ENCODE assay signal across 14 cellular contexts in the genomic region with DNA sequence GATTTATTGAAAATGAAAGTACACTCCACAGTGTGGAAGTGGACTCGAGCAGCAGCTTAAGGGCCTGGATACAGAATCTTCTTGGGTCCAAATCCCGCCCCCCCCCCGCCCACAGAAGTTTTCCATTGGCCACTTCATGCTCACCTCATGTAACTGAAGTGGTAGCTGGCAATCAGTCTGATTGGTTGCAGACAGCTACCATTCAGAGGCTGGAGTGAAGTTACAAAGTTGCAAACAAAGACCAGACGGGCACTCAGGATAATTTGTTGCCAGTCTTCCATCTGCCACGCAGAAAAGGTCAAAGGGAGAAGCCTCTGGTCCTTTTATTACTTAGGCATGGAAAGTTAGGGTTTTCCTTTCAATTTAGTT. TPM values are rescaled to one million over a fixed set of nuclear protein-coding genes. Genes with fewer than 3 reads are reported as not detected.
DNase-seq lines count a peak whose midpoint lies in the region; ATAC-seq and TF ChIP-seq lines count a peak whose summit lies in the region.
"Had no signal": no experiment of that assay in that cellular context is flagged by ENCODE, and none has a peak within 500 bp of the region (broad histone marks: within the 10 kb centered on the region; RNA-seq: fewer than 3 reads in every experiment).

No MANE protein-coding gene starts in this region.

- intact Hi-C loops in right cardiac atrium (cut with DNase I) (no loop called here), upper lobe of right lung (cut with DNase I) (no loop called here), posterior cingulate gyrus (cut with DNase I) (no loop called here)

- WGBS in right cardiac atrium, result 52% methylated on average over 5 of the region's 5 CpGs

- ATAC-seq in right cardiac atrium (peak; percentile 44 to 81), upper lobe of right lung (peak; percentile 79), GM18519 (IDR thresholded peaks at IDR 0.05; ENCODE audit: low FRiP score, unreplicated experiment) (no peak)

- H3K9ac ChIP-seq in SK-N-MC (ENCODE audit: insufficient read length), result no peak overlapping the region

- no peaks in the 10 kb centered on the region for H3K4me1 ChIP-seq in right cardiac atrium (ENCODE audit: control insufficient read depth, insufficient read depth, low read length)
- peaks cover 5% of the 10 kb centered on the region for H3K4me1 ChIP-seq in upper lobe of right lung
- H3K4me1 ChIP-seq: esophagus muscularis mucosa had no signal

- H3K36me3 ChIP-seq in SK-N-MC (ENCODE audit: insufficient read depth, low read length) (no peaks in the 10 kb centered on the region), upper lobe of right lung (no peaks in the 10 kb centered on the region)
- H3K36me3 ChIP-seq: esophagus muscularis mucosa, ovary, tibial nerve had no signal

- peak; percentile 9 for DNase-seq in NCI-H2171 treated with DMSO at 0.1 percent for 48 hours (lab: John Stamatoyannopoulos, UW)
- DNase-seq in NCI-H2171 (lab: John Stamatoyannopoulos, UW), result no peak
- no peak for DNase-seq in SK-N-MC (ENCODE audit: low read depth, low spot score)
- DNase-seq in right cardiac atrium, result no peak
- no peak for DNase-seq in upper lobe of right lung
- DNase-seq in GDM1 (lab: John Stamatoyannopoulos, UW), result no peak
- DNase-seq in posterior cingulate gyrus, result no peak
- DNase-seq: 8988T, kidney, ovary had no signal

- no peak for TF ChIP-seq CTCF in upper lobe of right lung (IDR thresholded peaks at IDR 0.05)

- H3K27me3 ChIP-seq in right cardiac atrium (ENCODE audit: control insufficient read depth, insufficient read depth), result no peaks in the 10 kb centered on the region
- H3K27me3 ChIP-seq in upper lobe of right lung, result no peaks in the 10 kb centered on the region
- H3K27me3 ChIP-seq: esophagus muscularis mucosa, ovary, tibial nerve had no signal

- H3K9me3 ChIP-seq in SK-N-MC (ENCODE audit: low read depth, low read length), result 0 out of 2 replicates have a peak, but pooled peaks cover 3% of the 10 kb centered on the region
- no peaks in the 10 kb centered on the region for H3K9me3 ChIP-seq in right cardiac atrium (ENCODE audit: control insufficient read depth, low read length)
- H3K9me3 ChIP-seq in upper lobe of right lung, result no peaks in the 10 kb centered on the region
- H3K9me3 ChIP-seq: esophagus muscularis mucosa, ovary, tibial nerve had no signal

- H3K4me3 ChIP-seq in SK-N-MC (peak overlapping the region; percentile 33; the same call in 1 of the 2 replicates), right cardiac atrium (ENCODE audit: low read length) (no peak overlapping the region), upper lobe of right lung (peak overlapping the region; percentile 40)
- H3K4me3 ChIP-seq: ovary, tibial nerve had no signal

- H3K27ac ChIP-seq in SK-N-MC, result no peak overlapping the region; the same call in 1 of the 2 replicates
- H3K27ac ChIP-seq in right cardiac atrium (ENCODE audit: low read length), result no peak overlapping the region
- peak overlapping the region; percentile 63 for H3K27ac ChIP-seq in upper lobe of right lung
- H3K27ac ChIP-seq: esophagus muscularis mucosa, ovary had no signal

RNA-seq across cellular contexts. Expression of a gene that starts 25.8 kb away (rescaled TPM):
- total RNA-seq in right cardiac atrium (1 to 10 TPM in 2 of 4 donors, under 1 TPM in 1, not detected in 1; 0.51 to 1.1 (median 1.0) TPM), upper lobe of right lung (not detected)
- 3.3 TPM for polyA plus RNA-seq in right cardiac atrium
- total RNA-seq: esophagus muscularis mucosa, kidney, MCF 10A, ovary, tibial nerve had no signal
- polyA plus RNA-seq: ovary had no signal

RNA-seq across cellular contexts. Expression of a gene that starts 35.4 kb away (rescaled TPM):
- 1 to 10 TPM; 4.7 to 8.3 (median 7.5) TPM for total RNA-seq in right cardiac atrium
- polyA plus RNA-seq in right cardiac atrium, result 6.9 TPM
- 19.6 TPM for total RNA-seq in upper lobe of right lung
